14 cellular contexts compared by ENCODE assay signal in genomic region chr11:17828311-17828751, GRCh38.
A peak's percentile ranks its signal among the peaks of the same experiment; 100 is the strongest.
DNase-seq lines count a peak whose midpoint lies in the region; ATAC-seq, FAIRE-seq and TF ChIP-seq lines count a peak whose summit lies in the region.
"Had no signal": no experiment of that assay in that cellular context is flagged by ENCODE, and none has a peak within 500 bp of the region (broad histone marks: within the 10 kb centered on the region; RNA-seq: fewer than 3 reads in every experiment).

No MANE protein-coding gene starts in this region.

- no peak overlapping the region for H3K4me3 ChIP-seq in pancreas
- H3K4me3 ChIP-seq: SJSA1 had no signal

- H3K9me3 ChIP-seq in pancreas: no peaks in the 10 kb centered on the region
- H3K9me3 ChIP-seq: SJSA1 had no signal

- no peaks in the 10 kb centered on the region for H3K9me3 Mint-ChIP-seq in naive thymus-derived CD8-positive, alpha-beta T cell
- H3K9me3 Mint-ChIP-seq: activated CD4-positive, alpha-beta memory T cell treated with anti-CD3 and anti-CD28 coated beads for 36 hours; activated T-cell treated with anti-CD3 and anti-CD28 coated beads, Interleukin-2, amount 50 U/mL, for 72 hours had no signal

- FAIRE-seq in pancreas (lab: Jason Lieb, UNC): no peak

- DNase-seq in Right ventricle myocardium superior (peak; percentile 62), cardiac septum (ENCODE audit: low spot score) (no peak), globus pallidus (ENCODE audit: low spot score) (peak; percentile 18), pancreas (peak in 1 of 6 donors; percentile 39)
- no peak for DNase-seq in naive thymus-derived CD8-positive, alpha-beta T cell
- DNase-seq in stimulated activated CD4-positive, alpha-beta T cell treated with anti-CD3 and anti-CD28 coated beads, Interleukin-12 subunit alpha, Interleukin-12 subunit beta, amount 100 ng/mL, for 4 hours: no peak
- DNase-seq: activated CD4-positive, alpha-beta memory T cell treated with anti-CD3 and anti-CD28 coated beads for 36 hours; activated T-cell treated with anti-CD3 and anti-CD28 coated beads, Interleukin-2, amount 50 U/mL, for 72 hours; foreskin keratinocyte; immature natural killer cell; stimulated activated CD4-positive, alpha-beta T cell treated with anti-CD3 and anti-CD28 coated beads, Interleukin-2, amount 100 ng/mL, for 48 hours had no signal

- no peaks in the 10 kb centered on the region for H3K36me3 ChIP-seq in pancreas
- H3K36me3 ChIP-seq: SJSA1 had no signal

- H3K27me3 ChIP-seq in pancreas: no peaks in the 10 kb centered on the region
- H3K27me3 ChIP-seq: foreskin keratinocyte had no signal

- H3K27me3 Mint-ChIP-seq in naive thymus-derived CD8-positive, alpha-beta T cell: no peaks in the 10 kb centered on the region
- H3K27me3 Mint-ChIP-seq: activated CD4-positive, alpha-beta memory T cell treated with anti-CD3 and anti-CD28 coated beads for 36 hours had no signal

- peaks cover 11 to 44% (median 33%) of the 10 kb centered on the region in 3 donors for H3K36me3 Mint-ChIP-seq in naive thymus-derived CD8-positive, alpha-beta T cell

- H3K4me1 Mint-ChIP-seq in naive thymus-derived CD8-positive, alpha-beta T cell: peaks cover 0 to 3% (median 1%) of the 10 kb centered on the region in 4 donors
- H3K4me1 Mint-ChIP-seq: immature natural killer cell had no signal

- H3K4me1 ChIP-seq in pancreas: no peaks in the 10 kb centered on the region
- H3K4me1 ChIP-seq: foreskin keratinocyte, SJSA1 had no signal

- peak; percentile 95 for ATAC-seq in Right ventricle myocardium superior (ENCODE audit: poor library complexity)
- ATAC-seq in pancreas: peak in 3 of 4 donors; percentile 37 to 75 (median 64)
- no peak for ATAC-seq in HG02588 (IDR thresholded peaks at IDR 0.05; ENCODE audit: unreplicated experiment)
- ATAC-seq in GM18511 (IDR thresholded peaks at IDR 0.05; ENCODE audit: unreplicated experiment): no peak
- ATAC-seq in naive thymus-derived CD8-positive, alpha-beta T cell: no peak
- ATAC-seq: activated T-cell treated with anti-CD3 and anti-CD28 coated beads, Interleukin-2, amount 50 U/mL, for 72 hours; foreskin keratinocyte had no signal

- POLR2A ChIA-PET in naive thymus-derived CD8-positive, alpha-beta T cell (lab: Charles Lee): no interaction called here

- TF ChIP-seq CTCF in pancreas (IDR thresholded peaks at IDR 0.05): no peak

- intact Hi-C loops in Right ventricle myocardium superior (cut with DNase I) (no loop called here), cardiac septum (cut with DNase I) (loop anchor here (5.0 kb wide), 1 partner anchor 149 kb away; no protein-coding TSS in a partner anchor), pancreas (cut with DNase I) (no loop called here)

- H3K27ac ChIP-seq in pancreas: no peak overlapping the region
- H3K27ac ChIP-seq: foreskin keratinocyte, SJSA1 had no signal

- no peak overlapping the region for H3K27ac Mint-ChIP-seq in naive thymus-derived CD8-positive, alpha-beta T cell
- H3K27ac Mint-ChIP-seq: activated CD4-positive, alpha-beta memory T cell treated with anti-CD3 and anti-CD28 coated beads for 36 hours; activated T-cell treated with anti-CD3 and anti-CD28 coated beads, Interleukin-2, amount 50 U/mL, for 72 hours; immature natural killer cell had no signal

- no peak overlapping the region for H3K4me3 Mint-ChIP-seq in naive thymus-derived CD8-positive, alpha-beta T cell
- H3K4me3 Mint-ChIP-seq: activated CD4-positive, alpha-beta memory T cell treated with anti-CD3 and anti-CD28 coated beads for 36 hours; activated T-cell treated with anti-CD3 and anti-CD28 coated beads, Interleukin-2, amount 50 U/mL, for 72 hours; immature natural killer cell had no signal

- 86 to 87% methylated on average over 9 of the region's 9 CpGs for WGBS in pancreas, 2 donors

Comparison
In these comparisons a context has a peak if more than half of its experiments do, and no peak if none do; other contexts are left out.
1. DNase-seq: peak in Right ventricle myocardium superior (single experiment) and globus pallidus (single experiment); none in cardiac septum (single experiment), naive thymus-derived CD8-positive, alpha-beta T cell (0 of 10) and stimulated activated CD4-positive, alpha-beta T cell treated with anti-CD3 and anti-CD28 coated beads, Interleukin-12 subunit alpha, Interleukin-12 subunit beta, amount 100 ng/mL, for 4 hours (single experiment).
2. ATAC-seq: peak in Right ventricle myocardium superior (single experiment) and pancreas (3 of 4); none in HG02588 (single experiment), GM18511 (single experiment) and naive thymus-derived CD8-positive, alpha-beta T cell (0 of 2).